Comparison of ENCODE assay signal across 24 cellular contexts in genomic region chr16:64307431-64307830, GRCh38.
DNase-seq lines count a peak whose midpoint lies in the region; ATAC-seq, FAIRE-seq and TF ChIP-seq lines count a peak whose summit lies in the region.
"Had no signal": no experiment of that assay in that cellular context is flagged by ENCODE, and none has a peak within 500 bp of the region (broad histone marks: within the 10 kb centered on the region; RNA-seq: fewer than 3 reads in every experiment).

No MANE protein-coding gene starts in this region.

- no peak overlapping the region for H3K27ac ChIP-seq in HepG2 (ENCODE audit: extremely low read length, insufficient read depth, low read length)
- no peak overlapping the region for H3K27ac ChIP-seq in right lobe of liver
- no peak overlapping the region for H3K27ac ChIP-seq in HEK293 (ENCODE audit: extremely low read depth, low read depth, low read length)
- no peak overlapping the region for H3K27ac ChIP-seq in neuronal stem cell (replicated peaks; ENCODE audit: low read length)
- H3K27ac ChIP-seq in neural progenitor cell, result no peak overlapping the region
- H3K27ac ChIP-seq: BLaER1, C4-2B had no signal

- no peak for TF ChIP-seq RAD21 in HepG2 (CRISPR knock-in tag; IDR thresholded peaks at IDR 0.05)

- no peak overlapping the region for H2BK12ac ChIP-seq in neuronal stem cell (ENCODE audit: low read length)

- H3K23ac ChIP-seq in neuronal stem cell (ENCODE audit: low read depth, low read length, poor library complexity), result no peak overlapping the region

- in situ Hi-C loops in HepG2 (cut with HindIII; ENCODE audit: extremely low pct_ligation_motif_present, low pct_unique_long_range_greater_than_20kb), result no loop called here

- H2BK5ac ChIP-seq in neuronal stem cell (ENCODE audit: low read length), result no peak overlapping the region

- WGBS in HepG2 (ENCODE audit: low lambda C conversion rate), result 0% methylated on average over 2 of the region's 2 CpGs
- 43% methylated on average over 2 of the region's 2 CpGs for WGBS in right lobe of liver (ENCODE audit: insufficient coverage, low coverage, low lambda C conversion rate, missing lambda C conversion rate)
- WGBS in neuronal stem cell (ENCODE audit: extremely low coverage in 2 of 2, insufficient read length in 2 of 2, insufficient replicate concordance in 1 of 2), 2 donors, result 100% methylated on average over 1 of the region's 2 CpGs; no CpG with 5 or more reads in 1 of the 2 donors

- no peak overlapping the region for H2BK120ac ChIP-seq in neuronal stem cell (ENCODE audit: low read depth, low read length)

- H3K4me3 ChIP-seq in HepG2 (replicated peaks in 1 of 3; ENCODE audit: insufficient read depth in 1 of 3, low read depth in 2 of 3, low read length in 3 of 3) (no peak overlapping the region), right lobe of liver (no peak overlapping the region), HEK293 (ENCODE audit: low read depth, low read length) (no peak overlapping the region), neuronal stem cell (ENCODE audit: low read length in 2 of 2) (no peak overlapping the region), neural progenitor cell (no peak overlapping the region)
- H3K4me3 ChIP-seq: BLaER1 had no signal

- no peak overlapping the region for H3K14ac ChIP-seq in neuronal stem cell (ENCODE audit: low read length)

- no peaks in the 10 kb centered on the region for H3K79me2 ChIP-seq in HepG2 (ENCODE audit: insufficient read depth, low read length)
- no peaks in the 10 kb centered on the region for H3K79me2 ChIP-seq in neural progenitor cell (ENCODE audit: low read depth)

- TF ChIP-seq EP300 in HepG2 (IDR thresholded peaks at IDR 0.05; ENCODE audit: low read depth in 2 of 2, low read length in 2 of 2) (no peak), HepG2 (CRISPR knock-in tag; IDR thresholded peaks at IDR 0.05; ENCODE audit: borderline replicate concordance) (no peak)

- H2AFZ ChIP-seq in HepG2 (ENCODE audit: low read length), result no peak overlapping the region
- peak overlapping the region; percentile 8 for H2AFZ ChIP-seq in neuronal stem cell (ENCODE audit: low read length)
- no peak overlapping the region for H2AFZ ChIP-seq in neural progenitor cell (replicated peaks)

- no peak overlapping the region for H3K18ac ChIP-seq in neuronal stem cell (ENCODE audit: low read length)

- no peaks in the 10 kb centered on the region for H3F3A ChIP-seq in neural progenitor cell (ENCODE audit: low read depth)

- TF ChIP-seq CTCF in HepG2 (CRISPR knock-in tag; IDR thresholded peaks at IDR 0.05), result no peak
- no peak for TF ChIP-seq CTCF in right lobe of liver (IDR thresholded peaks at IDR 0.05)
- no peak for TF ChIP-seq CTCF in HEK293 (tag by site-specific recombination; IDR thresholded peaks at IDR 0.05)
- no peak for TF ChIP-seq CTCF in WTC11 (IDR thresholded peaks at IDR 0.05)
- TF ChIP-seq CTCF in neural progenitor cell (IDR thresholded peaks at IDR 0.05), result no peak

- DNase-seq in HepG2 (ENCODE audit: low spot score), result no peak
- DNase-seq in right lobe of liver, result no peak
- no peak for DNase-seq in WTC11 (ENCODE audit: low spot score)
- DNase-seq in neuronal stem cell (ENCODE audit: low spot score), result no peak
- no peak for DNase-seq in neural progenitor cell (ENCODE audit: low spot score)
- DNase-seq: 8988T; ACHN; BE2C; Caco-2; Calu3; CD4-positive, alpha-beta T cell; CD8-positive, alpha-beta T cell; DMS79 treated with DMSO at 0.1 percent for 48 hours; GF-D8 had no signal

- no peak for TF ChIP-seq POLR2A in HepG2 (IDR thresholded peaks at IDR 0.05; ENCODE audit: insufficient read depth in 1 of 2, low read depth in 2 of 2, low read length in 2 of 2)
- TF ChIP-seq POLR2A in right lobe of liver (IDR thresholded peaks at IDR 0.05), result no peak

- POLR2A ChIA-PET in HepG2 (lab: Yijun Ruan, JAX), result no interaction called here
- POLR2A ChIA-PET in HEK293 (lab: Yijun Ruan, JAX), result no interaction called here
- POLR2A ChIA-PET in WTC11 (lab: Charles Lee), result no interaction called here

- no TSS peak for BruUV-seq in HepG2 (replicated peaks; lab: Mats Ljungman, UMichigan)

- FAIRE-seq in HepG2 (lab: Jason Lieb, UNC), result no peak
- FAIRE-seq: A204.1, D721Med, G401.6, GM12891, GM19239 had no signal

- H2AK5ac ChIP-seq in neuronal stem cell (ENCODE audit: low read depth, low read length), result no peak overlapping the region

- H3K79me1 ChIP-seq in neuronal stem cell (ENCODE audit: low read depth, low read length), result no peaks in the 10 kb centered on the region

- no peak overlapping the region for H4K91ac ChIP-seq in neuronal stem cell (ENCODE audit: low read depth, low read length, poor library complexity)

- intact Hi-C loops in HepG2 (cut with micrococcal nuclease; ENCODE audit: unreplicated experiment), result no loop called here
- intact Hi-C loops in right lobe of liver (cut with DNase I), result no loop called here

- ATAC-seq in HepG2, result no peak
- ATAC-seq in right lobe of liver, result no peak
- ATAC-seq in WTC11, result no peak
- no peak for ATAC-seq in HG02798 (IDR thresholded peaks at IDR 0.05; ENCODE audit: poor library complexity, unreplicated experiment)
- no peak for ATAC-seq in HG02840 (IDR thresholded peaks at IDR 0.05; ENCODE audit: low FRiP score, unreplicated experiment)
- ATAC-seq: CD8-positive, alpha-beta T cell had no signal

- no peak overlapping the region for H3K4me3 Mint-ChIP-seq in WTC11
- H3K4me3 Mint-ChIP-seq in neural progenitor cell, result no peak overlapping the region
- H3K4me3 Mint-ChIP-seq: CD4-positive, alpha-beta T cell; CD8-positive, alpha-beta T cell had no signal

- H3K4me1 ChIP-seq in HepG2 (ENCODE audit: insufficient read depth, low read length), result no peaks in the 10 kb centered on the region
- H3K4me1 ChIP-seq in right lobe of liver, result no peaks in the 10 kb centered on the region
- H3K4me1 ChIP-seq in HEK293 (ENCODE audit: control insufficient read depth, insufficient read depth, low read length), result no peaks in the 10 kb centered on the region
- H3K4me1 ChIP-seq in neuronal stem cell (ENCODE audit: control insufficient read depth in 2 of 2, insufficient read depth in 1 of 2, low read depth in 1 of 2, low read length in 2 of 2), result peaks cover 2 to 6% of the 10 kb centered on the region in 2 donors
- no peaks in the 10 kb centered on the region for H3K4me1 ChIP-seq in neural progenitor cell
- H3K4me1 ChIP-seq: BE2C, BLaER1, Caco-2 had no signal

- CTCF ChIA-PET in HepG2 (lab: Yijun Ruan, JAX; ENCODE audit: low intra/inter-chr PET ratio, low total read pairs), result no interaction called here
- CTCF ChIA-PET in HEK293 (lab: Yijun Ruan, JAX), result no interaction called here
- CTCF ChIA-PET in WTC11 (lab: Charles Lee), result no interaction called here

- no peaks in the 10 kb centered on the region for H4K20me1 ChIP-seq in HepG2 (ENCODE audit: insufficient read depth, low read length)
- H4K20me1 ChIP-seq in neural progenitor cell (ENCODE audit: low read depth), result no peaks in the 10 kb centered on the region
- H4K20me1 ChIP-seq: BLaER1 had no signal

- peaks cover 68% of the 10 kb centered on the region for H3K9me3 ChIP-seq in HepG2 (ENCODE audit: low read length)
- no peaks in the 10 kb centered on the region for H3K9me3 ChIP-seq in right lobe of liver
- H3K9me3 ChIP-seq in HEK293 (ENCODE audit: control insufficient read depth, insufficient read depth, low read depth, low read length), result no peaks in the 10 kb centered on the region
- H3K9me3 ChIP-seq in neuronal stem cell (replicated peaks in 1 of 2; ENCODE audit: control insufficient read depth in 2 of 2, insufficient read depth in 1 of 2, low read depth in 1 of 2, low read length in 2 of 2), result peaks cover 0 to 6% of the 10 kb centered on the region in 2 donors
- H3K9me3 ChIP-seq in neural progenitor cell (ENCODE audit: low read depth), result no peaks in the 10 kb centered on the region
- H3K9me3 ChIP-seq: BE2C, Caco-2 had no signal

- peaks cover 15% of the 10 kb centered on the region for H3K4me1 Mint-ChIP-seq in WTC11
- peaks cover 5% of the 10 kb centered on the region for H3K4me1 Mint-ChIP-seq in neural progenitor cell

- H2BK15ac ChIP-seq in neuronal stem cell (ENCODE audit: low read length), result no peak overlapping the region

- H3K27ac Mint-ChIP-seq in WTC11 (no peak overlapping the region), neural progenitor cell (no peak overlapping the region)
- H3K27ac Mint-ChIP-seq: CD4-positive, alpha-beta T cell; CD8-positive, alpha-beta T cell had no signal

- H3K4ac ChIP-seq in neuronal stem cell (ENCODE audit: low read length), result no peak overlapping the region

- H3K9ac ChIP-seq in HepG2 (ENCODE audit: insufficient read depth, low read depth, low read length) (no peak overlapping the region), neuronal stem cell (ENCODE audit: low read depth, low read length, poor library complexity) (no peak overlapping the region), neural progenitor cell (no peak overlapping the region)
- H3K9ac ChIP-seq: BLaER1 had no signal

- H4K8ac ChIP-seq in neuronal stem cell (ENCODE audit: low read depth, low read length), result no peak overlapping the region

- H3K4me2 ChIP-seq in HepG2 (ENCODE audit: low read depth, low read length) (no peak overlapping the region), neuronal stem cell (ENCODE audit: insufficient read depth, low read length, poor library complexity, severe bottlenecking) (no peak overlapping the region), neural progenitor cell (no peak overlapping the region)
- H3K4me2 ChIP-seq: BLaER1 had no signal

- peaks cover 19% of the 10 kb centered on the region for H3K9me3 Mint-ChIP-seq in WTC11
- peaks cover 11% of the 10 kb centered on the region for H3K9me3 Mint-ChIP-seq in neural progenitor cell

- no peaks in the 10 kb centered on the region for H3K27me3 ChIP-seq in HepG2 (ENCODE audit: control insufficient read depth in 1 of 2, insufficient read depth in 2 of 2, low read length in 2 of 2)
- no peaks in the 10 kb centered on the region for H3K27me3 ChIP-seq in right lobe of liver
- no peaks in the 10 kb centered on the region for H3K27me3 ChIP-seq in neuronal stem cell (ENCODE audit: control insufficient read depth in 3 of 3, insufficient read depth in 3 of 3, low read depth in 1 of 3, low read length in 3 of 3)
- H3K27me3 ChIP-seq in neural progenitor cell, result no peaks in the 10 kb centered on the region
- H3K27me3 ChIP-seq: BE2C, BLaER1 had no signal

- H3K36me3 ChIP-seq in HepG2 (replicated peaks in 1 of 2; ENCODE audit: control insufficient read depth in 1 of 2, insufficient read depth in 2 of 2, low read length in 2 of 2) (no peaks in the 10 kb centered on the region), right lobe of liver (no peaks in the 10 kb centered on the region), HEK293 (ENCODE audit: control insufficient read depth in 2 of 2, insufficient read depth in 1 of 2, low read length in 2 of 2) (no peaks in the 10 kb centered on the region), neuronal stem cell (replicated peaks in 1 of 2; ENCODE audit: control insufficient read depth in 2 of 2, insufficient read depth in 2 of 2, low read length in 2 of 2) (no peaks in the 10 kb centered on the region), neural progenitor cell (no peaks in the 10 kb centered on the region)
- H3K36me3 ChIP-seq: BE2C, BLaER1 had no signal

- H3K36me3 Mint-ChIP-seq in WTC11 (peaks cover 8% of the 10 kb centered on the region; the same call in 1 of the 2 replicates), neural progenitor cell (no peaks in the 10 kb centered on the region)
- H3K36me3 Mint-ChIP-seq: CD8-positive, alpha-beta T cell had no signal

- H3K27me3 Mint-ChIP-seq in WTC11 (ENCODE audit: low read depth) (no peaks in the 10 kb centered on the region), neural progenitor cell (ENCODE audit: insufficient read depth, low read depth) (peaks cover 7% of the 10 kb centered on the region)
- H3K27me3 Mint-ChIP-seq: CD4-positive, alpha-beta T cell had no signal
